17 cellular contexts compared by ENCODE assay signal in the genomic region with DNA sequence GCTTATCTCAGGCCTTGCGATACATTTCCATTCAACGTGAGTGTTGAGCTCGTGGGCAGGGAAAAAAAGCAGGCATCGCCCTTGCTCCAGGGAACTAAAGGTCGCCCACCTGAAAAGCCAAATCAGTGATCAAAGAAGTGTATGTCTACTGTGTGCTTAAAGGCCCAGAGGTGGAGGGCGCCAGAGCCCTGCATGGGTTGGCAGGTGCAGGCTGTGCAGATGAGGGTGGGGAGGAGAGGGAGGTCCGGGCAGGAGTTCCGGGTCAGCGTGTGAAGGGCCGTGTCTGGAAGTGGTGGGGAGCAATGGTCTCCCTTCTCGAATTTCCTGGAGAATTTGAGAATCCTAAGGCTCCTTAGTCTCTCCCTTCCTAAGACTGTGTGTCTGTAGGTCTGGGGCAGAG.
"Had no signal": no experiment of that assay in that cellular context is flagged by ENCODE, and none has a peak within 500 bp of the region (broad histone marks: within the 10 kb centered on the region; RNA-seq: fewer than 3 reads in every experiment).

No MANE protein-coding gene starts in this region.

- H3K4me1 Mint-ChIP-seq: memory B cell had no signal

- H3K4me1 ChIP-seq: colonic mucosa, lower lobe of right lung, psoas muscle had no signal

- H3K27ac ChIP-seq: colonic mucosa, left lung, lower lobe of right lung, psoas muscle had no signal

- H3K9me3 ChIP-seq: colonic mucosa, left lung, lower lobe of right lung, psoas muscle had no signal

- H3K36me3 Mint-ChIP-seq: memory B cell, naive B cell had no signal

- ATAC-seq: left lung, lower lobe of right lung, psoas muscle had no signal

- DNase-seq: cerebellar nuclear complex; colonic mucosa; effector CD4-positive, alpha-beta T cell; foreskin melanocyte; islet precursor cell; lower lobe of right lung; naive B cell; psoas muscle; retina; small intestine; stimulated activated CD4-positive, alpha-beta T cell treated with anti-CD3 and anti-CD28 coated beads, Interleukin-12 subunit alpha, Interleukin-12 subunit beta, amount 100 ng/mL, for 4 hours; stimulated activated CD4-positive, alpha-beta T cell treated with anti-CD3 and anti-CD28 coated beads, Interleukin-2, amount 100 ng/mL, for 48 hours; stimulated activated naive CD4-positive, alpha-beta T cell treated with Interleukin-2 at 50 U/mL for 16 hours; trophoblast cell had no signal

- H3K4me3 Mint-ChIP-seq: memory B cell, naive B cell, nephron had no signal

- FAIRE-seq: small intestine had no signal

- H3K9me3 Mint-ChIP-seq: memory B cell, naive B cell, nephron had no signal

- H3K27ac Mint-ChIP-seq: memory B cell, naive B cell, nephron had no signal

- H3K27me3 ChIP-seq: colonic mucosa had no signal

- H3K36me3 ChIP-seq: colonic mucosa, left lung, lower lobe of right lung had no signal

- H3K4me3 ChIP-seq: colonic mucosa, left lung, lower lobe of right lung, psoas muscle had no signal
